32 cellular contexts compared by ENCODE assay signal in the genomic region with DNA sequence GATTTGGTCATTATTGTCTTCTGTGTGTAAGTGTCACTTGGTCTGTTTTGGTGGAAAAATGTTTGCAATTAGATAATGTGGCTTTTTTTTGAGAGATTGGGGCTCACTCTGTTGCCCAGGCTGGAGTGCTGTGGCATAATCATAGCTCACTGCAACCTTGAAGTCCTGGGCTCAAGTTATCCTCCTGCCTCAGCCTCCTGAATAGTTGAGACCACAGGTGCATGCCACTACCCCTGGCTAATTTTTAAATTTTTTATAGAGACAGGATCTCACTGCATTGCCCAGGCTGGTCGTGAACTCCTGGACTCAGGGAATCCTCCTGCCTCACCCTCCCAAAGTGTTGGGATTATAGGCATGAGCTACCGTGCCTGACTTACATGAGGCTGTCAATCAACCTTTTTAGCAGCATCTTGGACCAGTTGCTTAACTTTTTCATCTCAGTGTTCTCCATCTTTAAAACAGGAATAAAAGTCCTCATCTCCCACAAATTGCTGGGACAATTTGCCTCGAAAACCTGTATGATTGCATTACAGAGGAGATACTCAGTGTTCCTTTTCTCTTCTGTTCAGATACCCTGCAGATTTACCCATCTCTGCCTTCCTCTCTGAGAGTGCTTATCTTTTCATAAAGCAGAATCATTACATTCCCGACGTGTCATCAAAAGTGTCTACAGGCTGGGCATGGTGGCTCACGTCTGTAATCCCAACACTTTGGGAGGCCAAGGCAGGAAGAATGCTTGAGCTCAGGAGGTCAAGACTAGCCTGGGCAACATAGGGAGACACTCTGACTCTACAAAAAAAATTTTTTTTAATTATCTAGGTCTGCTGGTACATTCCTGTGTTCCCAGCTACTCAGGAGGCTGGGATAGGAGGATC. TPM values are rescaled to one million over a fixed set of nuclear protein-coding genes. Genes with fewer than 3 reads are reported as not detected.
"Had no signal": no experiment of that assay in that cellular context is flagged by ENCODE, and none has a peak within 500 bp of the region (broad histone marks: within the 10 kb centered on the region; RNA-seq: fewer than 3 reads in every experiment).

No MANE protein-coding gene starts in this region.

- H3K4me3 ChIP-seq: heart left ventricle, left lung, lung, pancreas, prostate gland, sigmoid colon, smooth muscle cell, tibial artery had no signal

- H3K27me3 ChIP-seq: heart left ventricle, left lung, pancreas, sigmoid colon, tibial artery had no signal

- ATAC-seq: activated CD8-positive, alpha-beta memory T cell treated with anti-CD3 and anti-CD28 coated beads, Interleukin-2, amount 10 ng/mL, durations not matched to agents 7 days and 5 days; activated CD8-positive, alpha-beta T cell treated with anti-CD3 and anti-CD28 coated beads for 36 hours; activated naive CD8-positive, alpha-beta T cell treated with anti-CD3 and anti-CD28 coated beads, Interleukin-2, amount 50 U/mL, for 24 hours; heart left ventricle; left lung; pancreas; stimulated activated memory B cell treated with anti-CD40 and anti-IgM and Interleukin-4, amounts not matched to agents 10 μg/mL and 1 μg/mL and 100 μg/mL, for 72 hours; stimulated activated naive CD8-positive, alpha-beta T cell treated with anti-CD3 and anti-CD28 coated beads, Interleukin-15, amount 100 ng/mL, for 72 hours had no signal

- H3K9me3 ChIP-seq: heart left ventricle, left lung, pancreas, prostate gland, sigmoid colon, tibial artery had no signal

- FAIRE-seq: endothelial cell of umbilical vein, islet of Langerhans, pancreas had no signal

- H3K27ac ChIP-seq: heart left ventricle, pancreas, prostate gland, sigmoid colon, tibial artery, VCaP had no signal

- H3K36me3 ChIP-seq: heart left ventricle, left lung, pancreas, prostate gland, sigmoid colon had no signal

- DNase-seq: activated CD4-positive, alpha-beta T cell treated with anti-CD3 and anti-CD28 coated beads, Interleukin-2, amount 50 U/mL, for 1 hour; activated CD4-positive, CD25-positive, alpha-beta regulatory T cell treated with anti-CD3 and anti-CD28 coated beads, Interleukin-2, amount 50 U/mL, for 72 hours; activated CD8-positive, alpha-beta memory T cell treated with anti-CD3 and anti-CD28 coated beads, Interleukin-2, amount 10 ng/mL, durations not matched to agents 7 days and 5 days; activated CD8-positive, alpha-beta T cell treated with anti-CD3 and anti-CD28 coated beads for 36 hours; activated naive CD8-positive, alpha-beta T cell treated with anti-CD3 and anti-CD28 coated beads, Interleukin-2, amount 50 U/mL, for 24 hours; activated T-cell treated with anti-CD3 and anti-CD28 coated beads, Interleukin-2, amount 50 U/mL, for 48 hours; amygdala; central memory CD4-positive, alpha-beta T cell; heart left ventricle; left lung; nucleus accumbens; pancreas; retina; sigmoid colon; stimulated activated CD4-positive, alpha-beta T cell treated with anti-CD3 and anti-CD28 coated beads, Interleukin-1b, Interleukin-23, amount 100 ng/mL, for 48 hours; stimulated activated CD4-positive, alpha-beta T cell treated with anti-CD3 and anti-CD28 coated beads, Interleukin-4, amount 100 ng/mL, for 4 hours; stimulated activated CD8-positive, alpha-beta memory T cell treated with anti-CD3 and anti-CD28 coated beads, Interleukin-4, amount 100 ng/mL, for 48 hours; stimulated activated naive CD8-positive, alpha-beta T cell treated with anti-CD3 and anti-CD28 coated beads, Interleukin-15, amount 100 ng/mL, for 72 hours; tibial artery had no signal

- H3K4me2 ChIP-seq: smooth muscle cell had no signal

- H3K4me1 ChIP-seq: sigmoid colon had no signal

RNA-seq across cellular contexts. Expression of a gene that starts 19.1 kb away (rescaled TPM):
- polyA plus RNA-seq: neural cell had no signal

RNA-seq across cellular contexts. Expression of a gene that starts 23.6 kb away (rescaled TPM):
- total RNA-seq: activated CD8-positive, alpha-beta memory T cell treated with anti-CD3 and anti-CD28 coated beads, Interleukin-2, amount 10 ng/mL, durations not matched to agents 7 days and 5 days; activated CD8-positive, alpha-beta T cell treated with anti-CD3 and anti-CD28 coated beads for 36 hours; activated T-helper 2 cell treated with anti-CD3 and anti-CD28 coated beads, Interferon-gamma antibody, Interleukin-2, Interleukin-4, amounts not matched to agents 10 μg/mL and 5 μg/mL and 100 μg/mL, durations not matched to agents 14 hours and 24 hours and 36 hours; endothelial cell of umbilical vein; fibroblast of lung; fibroblast of villous mesenchyme; sigmoid colon; smooth muscle cell; T-helper 1 cell treated with Interleukin-12 subunit alpha and Interleukin-12 subunit beta and Interleukin-4 antibody, amounts not matched to agents 30 ng/mL and 1 ng/mL, for 36 hours had no signal
- polyA plus RNA-seq: endothelial cell of umbilical vein, fibroblast of lung, neural cell, urinary bladder had no signal
